In the genomic region with DNA sequence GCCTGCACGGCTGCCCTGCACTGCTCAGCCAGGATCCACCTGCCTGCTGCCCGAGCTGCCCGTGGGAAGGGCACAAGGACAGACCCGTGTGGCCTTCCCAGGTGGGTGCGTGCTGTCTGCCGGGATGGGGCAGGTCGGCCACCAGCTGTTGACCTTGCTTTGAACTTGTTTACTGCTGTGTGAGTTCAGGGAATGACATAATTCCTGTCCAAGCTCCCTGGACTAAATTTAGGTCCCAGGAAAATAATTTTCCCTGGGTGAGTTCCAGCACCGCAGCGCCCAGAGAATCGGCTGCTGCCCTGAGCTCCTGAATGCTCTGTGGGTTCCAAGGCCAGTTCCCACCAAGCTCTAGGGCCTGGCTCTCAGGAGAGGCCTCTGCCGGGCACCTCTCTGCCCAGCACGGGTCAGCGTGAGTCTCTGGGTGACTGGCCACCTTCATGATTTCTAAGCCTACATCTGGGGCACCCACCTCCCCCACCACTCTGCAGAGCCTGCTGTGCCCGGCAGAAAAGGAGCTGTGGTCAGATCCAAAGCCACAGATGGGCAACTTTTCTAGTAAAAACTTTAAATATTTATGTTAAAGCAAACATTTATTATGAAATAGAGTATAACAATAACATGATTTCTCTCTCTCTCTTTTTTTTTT, we compare ENCODE assay signal across 10 cellular contexts. TPM values are rescaled to one million over a fixed set of nuclear protein-coding genes. Genes with fewer than 3 reads are reported as not detected.
DNase-seq lines count a peak whose midpoint lies in the region; ATAC-seq and TF ChIP-seq lines count a peak whose summit lies in the region.
"Had no signal": no experiment of that assay in that cellular context is flagged by ENCODE, and none has a peak within 500 bp of the region (broad histone marks: within the 10 kb centered on the region; RNA-seq: fewer than 3 reads in every experiment).

No MANE protein-coding gene starts in this region.

- H3K27me3 ChIP-seq in lower lobe of right lung (ENCODE audit: low read depth) (no peaks in the 10 kb centered on the region), thymus (ENCODE audit: control insufficient read depth, insufficient read depth) (no peaks in the 10 kb centered on the region)

- H3K27ac ChIP-seq in lower lobe of right lung (peak overlapping the region; percentile 46), thymus (ENCODE audit: low read depth) (peak overlapping the region; percentile 15)

- peaks cover 15% of the 10 kb centered on the region for H3K4me1 ChIP-seq in lower lobe of right lung
- H3K4me1 ChIP-seq in thymus (ENCODE audit: control insufficient read depth, insufficient read depth, low read length): no peaks in the 10 kb centered on the region
- H3K4me1 ChIP-seq in mucosa of descending colon (ENCODE audit: low read depth): peaks cover 10% of the 10 kb centered on the region

- WGBS in thymus: 95% methylated on average over 14 of the region's 14 CpGs

- no peaks in the 10 kb centered on the region for H3K9me3 ChIP-seq in lower lobe of right lung
- no peaks in the 10 kb centered on the region for H3K9me3 ChIP-seq in thymus (ENCODE audit: control insufficient read depth)
- H3K9me3 ChIP-seq in mucosa of descending colon: no peaks in the 10 kb centered on the region

- H3K4me3 ChIP-seq in lower lobe of right lung: no peak overlapping the region
- no peak overlapping the region for H3K4me3 ChIP-seq in thymus (ENCODE audit: low read length)
- H3K4me3 ChIP-seq in mucosa of descending colon: no peak overlapping the region

- intact Hi-C loops in lower lobe of right lung (cut with DNase I): loop anchor here (10.0 kb wide), 1 partner anchor 73 kb away; no protein-coding TSS in a partner anchor
- intact Hi-C loops in mucosa of descending colon (cut with DNase I, micrococcal nuclease): loop anchor here (5.0 kb wide), 2 partner anchors 71 to 76 kb away; no protein-coding TSS in a partner anchor

- DNase-seq in amniotic epithelial cell (ENCODE audit: low read depth) (peak; percentile 51), fibroblast of gingiva (ENCODE audit: low read depth) (peak; percentile 49), lower lobe of right lung (no peak), amniotic stem cell (lab: John Stamatoyannopoulos, UW) (no peak), NCI-H2107 (lab: John Stamatoyannopoulos, UW) (no peak), mucosa of descending colon (no peak)
- DNase-seq in activated T-cell treated with anti-CD3 and anti-CD28 coated beads, Interleukin-2, amount 50 U/mL, for 48 hours: no peak
- DNase-seq: activated CD8-positive, alpha-beta memory T cell treated with anti-CD3 and anti-CD28 coated beads for 24 hours; activated naive CD4-positive, alpha-beta T cell treated with Interleukin-2 at 50 U/mL for 16 hours had no signal

- ATAC-seq in lower lobe of right lung (peak; percentile 8 to 18), mucosa of descending colon (no peak)

- TF ChIP-seq CTCF in lower lobe of right lung (IDR thresholded peaks at IDR 0.05): no peak
- no peak for TF ChIP-seq CTCF in mucosa of descending colon (IDR thresholded peaks at IDR 0.05)

- H3K36me3 ChIP-seq in lower lobe of right lung (peaks cover 14% of the 10 kb centered on the region), thymus (ENCODE audit: control insufficient read depth, insufficient read depth) (peaks cover 69% of the 10 kb centered on the region), mucosa of descending colon (ENCODE audit: low read depth) (peaks cover 3% of the 10 kb centered on the region)

RNA-seq across cellular contexts. Expression of gene MLXIP, which starts 27.2 kb away (rescaled TPM):
- 55.9 TPM for total RNA-seq in lower lobe of right lung
- 31.9 TPM for polyA plus RNA-seq in thymus
- total RNA-seq in mucosa of descending colon: 100 to 1,000 TPM; 194 to 230 (median 201) TPM

RNA-seq across cellular contexts. Expression of gene BCL7A, which starts 29.7 kb away (rescaled TPM):
- total RNA-seq in lower lobe of right lung: 6.4 TPM
- polyA plus RNA-seq in thymus: 5.5 TPM
- 10 to 100 TPM in 1 of 3 donors, 1 to 10 TPM in 2; 5.2 to 11.6 (median 5.7) TPM for total RNA-seq in mucosa of descending colon

Comparison
In these comparisons a context has a peak if more than half of its experiments do, and no peak if none do; other contexts are left out.
1. DNase-seq: peak in amniotic epithelial cell (single experiment) and fibroblast of gingiva (single experiment); none in lower lobe of right lung (single experiment), amniotic stem cell (single experiment), NCI-H2107 (single experiment), mucosa of descending colon (0 of 3) and activated T-cell treated with anti-CD3 and anti-CD28 coated beads, Interleukin-2, amount 50 U/mL, for 48 hours (0 of 2).